In genomic region chr2:191050640-191050987, GRCh38 we compare ENCODE assay signal across 1 cellular context.
TF ChIP-seq lines count a peak whose summit lies in the region.

No MANE protein-coding gene starts in this region.

TF ChIP-seq in WTC11, 78 proteins besides CTCF, POLR2A, EP300 and RAD21 (continued from another document):
- TF ChIP-seq ARID4B (CRISPR knock-in tag; IDR thresholded peaks at IDR 0.05; ENCODE audit: borderline replicate concordance), result no peak
- no peak for TF ChIP-seq GTF2I (CRISPR knock-in tag; conservative IDR thresholded peaks at IDR 0.05)
- TF ChIP-seq JAZF1 (CRISPR knock-in tag; IDR thresholded peaks at IDR 0.05), result no peak
- TF ChIP-seq AFF4 (CRISPR knock-in tag; IDR thresholded peaks at IDR 0.05; ENCODE audit: borderline replicate concordance), result no peak
- no peak for TF ChIP-seq ZNF317 (CRISPR knock-in tag; IDR thresholded peaks at IDR 0.05; ENCODE audit: borderline replicate concordance, low read depth)
